ENCODE assay signal across 34 cellular contexts in the genomic region with DNA sequence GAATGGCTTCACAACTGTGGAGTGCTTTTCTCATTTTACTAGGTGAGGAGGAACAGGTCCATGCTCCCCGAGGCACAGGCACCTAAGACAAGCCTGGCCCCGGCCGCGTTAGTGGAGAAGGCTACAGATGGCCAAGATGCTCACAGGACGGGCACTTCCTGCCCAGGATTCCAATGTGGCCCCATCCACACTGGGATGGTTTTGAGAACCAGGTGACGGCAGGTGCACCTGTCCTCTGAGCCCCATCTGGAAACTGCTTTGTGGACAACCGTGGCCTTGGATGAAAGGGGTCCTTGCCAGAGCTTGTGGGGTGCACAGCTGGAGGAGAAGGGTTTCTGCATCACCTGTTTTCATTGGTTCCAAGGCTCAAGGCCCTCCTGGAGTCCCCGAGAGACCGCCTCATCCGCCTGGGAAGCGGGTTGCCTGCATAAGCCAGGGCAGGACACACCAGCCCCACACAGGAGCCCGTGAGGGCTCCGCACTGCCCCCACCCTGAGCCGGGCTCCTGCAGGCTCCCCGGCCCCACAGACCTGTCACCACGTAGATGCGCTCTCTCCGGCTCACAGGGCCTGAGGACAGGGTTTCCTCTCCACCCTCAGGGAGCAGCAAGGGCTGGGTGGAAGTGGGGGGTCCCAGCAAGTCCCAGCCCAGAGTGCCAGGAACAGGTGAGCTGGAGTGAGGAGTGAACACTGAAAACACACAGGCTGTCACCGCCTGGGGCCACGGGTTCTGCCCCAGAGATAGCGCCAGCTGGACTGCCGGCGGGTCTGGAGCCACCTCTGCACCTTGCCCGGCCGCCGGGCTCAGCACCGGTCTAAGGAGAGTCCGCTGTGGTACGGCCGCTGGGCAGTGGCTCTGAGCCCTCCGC. TPM values are rescaled to one million over a fixed set of nuclear protein-coding genes. Genes with fewer than 3 reads are reported as not detected.
A peak's percentile ranks its signal among the peaks of the same experiment; 100 is the strongest.
DNase-seq lines count a peak whose midpoint lies in the region; ATAC-seq, FAIRE-seq and TF ChIP-seq lines count a peak whose summit lies in the region.
"Had no signal": no experiment of that assay in that cellular context is flagged by ENCODE, and none has a peak within 500 bp of the region (broad histone marks: within the 10 kb centered on the region; RNA-seq: fewer than 3 reads in every experiment).

No MANE protein-coding gene starts in this region.

- in situ Hi-C loops in HepG2 (cut with HindIII; ENCODE audit: extremely low pct_ligation_motif_present, low pct_unique_long_range_greater_than_20kb): no loop called here

- TF ChIP-seq EP300 in HepG2 (IDR thresholded peaks at IDR 0.05; ENCODE audit: low read depth in 2 of 2, low read length in 2 of 2): no peak
- no peak for TF ChIP-seq EP300 in HepG2 (CRISPR knock-in tag; IDR thresholded peaks at IDR 0.05; ENCODE audit: borderline replicate concordance)

- H3K27me3 ChIP-seq in HepG2 (ENCODE audit: control insufficient read depth in 1 of 2, insufficient read depth in 2 of 2, low read length in 2 of 2): peaks cover 51 to 95% of the 10 kb centered on the region in 2 experiments
- H3K27me3 ChIP-seq: ovary, uterus had no signal

- POLR2A ChIA-PET in HepG2 (lab: Yijun Ruan, JAX): no interaction called here
- POLR2A ChIA-PET in activated CD4-positive, alpha-beta memory T cell treated with anti-CD3 and anti-CD28 coated beads, Interleukin-2, amount 10 ng/mL, durations not matched to agents 7 days and 5 days (lab: Charles Lee): no interaction called here

- H3K36me3 Mint-ChIP-seq in T-helper 17 cell (ENCODE audit: low read depth): no peaks in the 10 kb centered on the region
- H3K36me3 Mint-ChIP-seq in activated CD4-positive, alpha-beta memory T cell treated with anti-CD3 and anti-CD28 coated beads, Interleukin-2, amount 10 ng/mL, durations not matched to agents 7 days and 5 days (ENCODE audit: low read depth): peaks cover 4% of the 10 kb centered on the region
- H3K36me3 Mint-ChIP-seq: CD8-positive, alpha-beta T cell had no signal

- no TSS peak for BruUV-seq in HepG2 (replicated peaks; lab: Mats Ljungman, UMichigan)

- H3K27me3 Mint-ChIP-seq in T-helper 17 cell: no peaks in the 10 kb centered on the region
- H3K27me3 Mint-ChIP-seq in activated CD4-positive, alpha-beta memory T cell treated with anti-CD3 and anti-CD28 coated beads, Interleukin-2, amount 10 ng/mL, durations not matched to agents 7 days and 5 days: peaks cover 62% of the 10 kb centered on the region
- H3K27me3 Mint-ChIP-seq: activated CD4-positive, alpha-beta T cell treated with anti-CD3 and anti-CD28 coated beads for 36 hours; stimulated activated naive CD8-positive, alpha-beta T cell treated with anti-CD3 and anti-CD28 coated beads, Interleukin-15, amount 100 ng/mL, for 72 hours had no signal

- H3K79me2 ChIP-seq in HepG2 (ENCODE audit: insufficient read depth, low read length): no peaks in the 10 kb centered on the region

- H3K4me1 Mint-ChIP-seq in T-helper 17 cell: peaks cover 6% of the 10 kb centered on the region
- H3K4me1 Mint-ChIP-seq in activated CD4-positive, alpha-beta memory T cell treated with anti-CD3 and anti-CD28 coated beads, Interleukin-2, amount 10 ng/mL, durations not matched to agents 7 days and 5 days: peaks cover 17% of the 10 kb centered on the region

- H2AFZ ChIP-seq in HepG2 (ENCODE audit: low read length): no peak overlapping the region
- H2AFZ ChIP-seq: PC-9 had no signal

- no peak overlapping the region for H3K4me3 ChIP-seq in HepG2 (replicated peaks in 1 of 3; ENCODE audit: insufficient read depth in 1 of 3, low read depth in 2 of 3, low read length in 3 of 3)
- H3K4me3 ChIP-seq: dorsolateral prefrontal cortex, esophagus squamous epithelium, ovary, PC-9, uterus had no signal

- TF ChIP-seq RAD21 in HepG2 (CRISPR knock-in tag; IDR thresholded peaks at IDR 0.05): no peak

- ATAC-seq in T-helper 17 cell (no peak), HepG2 (peak; percentile 53)
- ATAC-seq: activated CD4-positive, alpha-beta T cell treated with anti-CD3 and anti-CD28 coated beads for 36 hours; CD8-positive, alpha-beta T cell; foreskin keratinocyte had no signal

- H3K4me3 Mint-ChIP-seq in T-helper 17 cell: no peak overlapping the region
- no peak overlapping the region for H3K4me3 Mint-ChIP-seq in activated CD4-positive, alpha-beta memory T cell treated with anti-CD3 and anti-CD28 coated beads, Interleukin-2, amount 10 ng/mL, durations not matched to agents 7 days and 5 days
- H3K4me3 Mint-ChIP-seq: activated CD4-positive, alpha-beta T cell treated with anti-CD3 and anti-CD28 coated beads for 36 hours; CD8-positive, alpha-beta T cell; central memory CD8-positive, alpha-beta T cell; natural killer cell had no signal

- no peak overlapping the region for H3K4me2 ChIP-seq in HepG2 (ENCODE audit: low read depth, low read length)
- H3K4me2 ChIP-seq: PC-9 had no signal

- H3K4me1 ChIP-seq in HepG2 (ENCODE audit: insufficient read depth, low read length): no peaks in the 10 kb centered on the region
- H3K4me1 ChIP-seq: foreskin keratinocyte, uterus had no signal

- CTCF ChIA-PET in HepG2 (lab: Yijun Ruan, JAX; ENCODE audit: low intra/inter-chr PET ratio, low total read pairs): no interaction called here
- CTCF ChIA-PET in activated CD4-positive, alpha-beta memory T cell treated with anti-CD3 and anti-CD28 coated beads, Interleukin-2, amount 10 ng/mL, durations not matched to agents 7 days and 5 days (lab: Charles Lee): no interaction called here

- DNase-seq in activated effector memory CD4-positive, alpha-beta T cell treated with anti-CD3 and anti-CD28 coated beads, Interleukin-2, amount 50 U/mL, for 16 hours: peak; percentile 57
- DNase-seq in activated effector memory CD4-positive, alpha-beta T cell treated with Interleukin-2 at 50 U/mL for 16 hours: no peak
- no peak for DNase-seq in T-helper 17 cell
- no peak for DNase-seq in HepG2 (ENCODE audit: low spot score)
- peak; percentile 10 for DNase-seq in retina
- no peak for DNase-seq in activated CD4-positive, alpha-beta memory T cell treated with anti-CD3 and anti-CD28 coated beads, Interleukin-2, amount 10 ng/mL, durations not matched to agents 7 days and 5 days
- DNase-seq in HuH-7 (ENCODE audit: low spot score): no peak
- DNase-seq in NCI-H128 (lab: John Stamatoyannopoulos, UW; ENCODE audit: unreplicated experiment): no peak
- DNase-seq: activated CD4-positive, alpha-beta T cell treated with anti-CD3 and anti-CD28 coated beads for 36 hours; activated CD8-positive, alpha-beta memory T cell treated with anti-CD3 and anti-CD28 coated beads for 24 hours; activated gamma-delta T cell treated with Interleukin-2 at 50 U/mL for 16 hours; CD8-positive, alpha-beta T cell; esophagus squamous epithelium; foreskin keratinocyte; natural killer cell; NCI-H146; NCI-H226; NCI-H526 treated with DMSO at 0.1 percent for 48 hours; ovary; SHP77 treated with DMSO at 0.1 percent for 48 hours; stimulated activated naive CD8-positive, alpha-beta T cell treated with anti-CD3 and anti-CD28 coated beads, Interleukin-15, amount 100 ng/mL, for 72 hours; T-helper 9 cell; uterus had no signal

- FAIRE-seq in HepG2 (lab: Jason Lieb, UNC): no peak
- FAIRE-seq: A204.1, endometrium, GM18507, keratinocyte had no signal

- H3K9ac ChIP-seq in HepG2 (ENCODE audit: insufficient read depth, low read depth, low read length): no peak overlapping the region

- H3K9me3 Mint-ChIP-seq in activated CD4-positive, alpha-beta memory T cell treated with anti-CD3 and anti-CD28 coated beads, Interleukin-2, amount 10 ng/mL, durations not matched to agents 7 days and 5 days: peaks cover under 1% of the 10 kb centered on the region
- H3K9me3 Mint-ChIP-seq: central memory CD8-positive, alpha-beta T cell; natural killer cell had no signal

- WGBS in HepG2 (ENCODE audit: low lambda C conversion rate): 18% methylated on average over 17 of the region's 31 CpGs

- H3K27ac Mint-ChIP-seq in T-helper 17 cell: peak overlapping the region; percentile 39
- no peak overlapping the region for H3K27ac Mint-ChIP-seq in activated CD4-positive, alpha-beta memory T cell treated with anti-CD3 and anti-CD28 coated beads, Interleukin-2, amount 10 ng/mL, durations not matched to agents 7 days and 5 days
- H3K27ac Mint-ChIP-seq: activated CD4-positive, alpha-beta T cell treated with anti-CD3 and anti-CD28 coated beads for 36 hours; CD8-positive, alpha-beta T cell; natural killer cell; stimulated activated naive CD8-positive, alpha-beta T cell treated with anti-CD3 and anti-CD28 coated beads, Interleukin-15, amount 100 ng/mL, for 72 hours had no signal

- intact Hi-C loops in HepG2 (cut with micrococcal nuclease; ENCODE audit: unreplicated experiment): no loop called here

- no peak for TF ChIP-seq CTCF in HepG2 (CRISPR knock-in tag; IDR thresholded peaks at IDR 0.05)

- H3K27ac ChIP-seq in HepG2 (ENCODE audit: extremely low read length, insufficient read depth, low read length): no peak overlapping the region
- H3K27ac ChIP-seq: dorsolateral prefrontal cortex, esophagus squamous epithelium, foreskin keratinocyte, ovary, PC-9, uterus, VCaP had no signal

- H4K20me1 ChIP-seq in HepG2 (ENCODE audit: insufficient read depth, low read length): 0 out of 2 replicates have a peak, but pooled peaks cover 6% of the 10 kb centered on the region

- no peak for TF ChIP-seq POLR2A in HepG2 (IDR thresholded peaks at IDR 0.05; ENCODE audit: insufficient read depth in 1 of 2, low read depth in 2 of 2, low read length in 2 of 2)

- H3K9me3 ChIP-seq in T-helper 17 cell (ENCODE audit: control insufficient read depth, low read length, poor library complexity, severe bottlenecking) (no peaks in the 10 kb centered on the region), HepG2 (ENCODE audit: low read length) (no peaks in the 10 kb centered on the region)
- H3K9me3 ChIP-seq: ovary, uterus had no signal

- H3K36me3 ChIP-seq in HepG2 (replicated peaks in 1 of 2; ENCODE audit: control insufficient read depth in 1 of 2, insufficient read depth in 2 of 2, low read length in 2 of 2): no peaks in the 10 kb centered on the region
- H3K36me3 ChIP-seq: esophagus squamous epithelium, ovary, spleen, uterus had no signal

RNA-seq across cellular contexts. Expression of gene NTSR1, which starts 18.3 kb away (rescaled TPM):
- total RNA-seq in T-helper 17 cell (under 1 TPM in 1 of 2 donors, not detected in 1; 0.10 TPM), HepG2 (2016; rRNA removed; fragmentation: Illumina TruSeq; extraction: Trizol) (0.09 TPM in 1 of 2 replicates, not detected in the other)
- total RNA-seq in HepG2 (2016; cell fraction: cytosol; rRNA removed; fragmentation: Illumina TruSeq; extraction: Trizol; ENCODE audit: low read depth): not detected in 2 replicates
- total RNA-seq in HepG2 (2016; cell fraction: insoluble cytoplasmic fraction; rRNA removed; fragmentation: Illumina TruSeq; extraction: Trizol): 0.04 TPM in 1 of 2 replicates, not detected in the other
- 0.09 TPM in 1 of 2 replicates, not detected in the other for total RNA-seq in HepG2 (2016; cell fraction: membrane; rRNA removed; fragmentation: Illumina TruSeq; extraction: Trizol)
- 0.12 TPM in 1 of 2 replicates, not detected in the other for total RNA-seq in HepG2 (2016; cell fraction: nucleus; rRNA removed; fragmentation: Illumina TruSeq; extraction: Trizol)
- polyA plus RNA-seq in HepG2 (2011; rRNA removed): 0.12 and 0.17 TPM in 2 replicates
- 0.09 and 0.12 TPM in 2 replicates for polyA plus RNA-seq in HepG2 (2011; cell fraction: cytosol; rRNA removed)
- polyA plus RNA-seq in HepG2 (2011; cell fraction: nucleus; rRNA removed): 0.38 and 0.51 TPM in 2 replicates
- polyA plus RNA-seq in HepG2 (2012): 0.09 and 0.19 TPM in 2 replicates
- polyA plus RNA-seq in HepG2 (2016; cell fraction: cytosol; fragmentation: Illumina TruSeq; extraction: Trizol; ENCODE audit: low read depth): not detected in 2 replicates
- polyA plus RNA-seq in HepG2 (2016; cell fraction: insoluble cytoplasmic fraction; fragmentation: Illumina TruSeq; extraction: Trizol; ENCODE audit: low read depth): 0.08 TPM in 1 of 2 replicates, not detected in the other
- 0.05 TPM in 1 of 2 replicates, not detected in the other for polyA plus RNA-seq in HepG2 (2016; cell fraction: membrane; fragmentation: Illumina TruSeq; extraction: Trizol; ENCODE audit: low read depth)
- 0.35 and 0.41 TPM in 2 replicates for polyA plus RNA-seq in HepG2 (2016; cell fraction: nucleus; fragmentation: Illumina TruSeq; extraction: Trizol; ENCODE audit: insufficient read depth, low read depth)
- 0.24 TPM in 1 of 2 replicates, not detected in the other for polyA minus RNA-seq in HepG2 (2011; rRNA and poly(A)+ RNA removed; ENCODE audit: low replicate concordance)
- not detected in 2 replicates for polyA minus RNA-seq in HepG2 (2011; cell fraction: cytosol; rRNA and poly(A)+ RNA removed)
- 0.12 and 0.13 TPM in 2 replicates for polyA minus RNA-seq in HepG2 (2011; cell fraction: nucleus; rRNA and poly(A)+ RNA removed)
- total RNA-seq in activated CD4-positive, alpha-beta memory T cell treated with anti-CD3 and anti-CD28 coated beads, Interleukin-2, amount 10 ng/mL, durations not matched to agents 7 days and 5 days: not detected
- total RNA-seq: CD8-positive, alpha-beta T cell; H4; uterus had no signal
- polyA plus RNA-seq: right cardiac atrium had no signal

Comparison
In these comparisons a context has a peak if more than half of its experiments do, and no peak if none do; other contexts are left out.
1. DNase-seq: peak in activated effector memory CD4-positive, alpha-beta T cell treated with anti-CD3 and anti-CD28 coated beads, Interleukin-2, amount 50 U/mL, for 16 hours (single experiment) and retina (single experiment); none in activated effector memory CD4-positive, alpha-beta T cell treated with Interleukin-2 at 50 U/mL for 16 hours (single experiment), T-helper 17 cell (0 of 3), HepG2 (single experiment), activated CD4-positive, alpha-beta memory T cell treated with anti-CD3 and anti-CD28 coated beads, Interleukin-2, amount 10 ng/mL, durations not matched to agents 7 days and 5 days (single experiment), HuH-7 (single experiment) and NCI-H128 (single experiment).